Comparison of ENCODE assay signal across 8 cellular contexts in the genomic region with DNA sequence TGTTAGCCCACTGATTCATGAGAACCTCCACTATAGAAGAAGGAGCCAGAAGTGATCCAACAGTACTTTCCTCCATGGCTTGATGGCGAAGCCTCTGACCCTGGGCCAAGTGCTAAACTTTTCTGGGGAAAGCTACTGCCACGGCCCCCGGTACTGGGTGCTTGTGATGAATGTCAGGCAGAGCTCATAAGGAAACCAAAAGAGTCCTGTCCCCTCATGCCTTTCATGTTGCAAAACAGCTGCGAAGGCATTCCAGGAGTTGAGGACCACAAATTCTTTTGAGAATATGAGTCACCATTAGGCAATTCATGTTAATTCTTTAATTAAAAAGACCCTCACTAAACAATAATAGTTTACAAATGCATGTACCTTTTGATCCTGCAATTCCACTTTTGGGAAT. TPM values are rescaled to one million over a fixed set of nuclear protein-coding genes. Genes with fewer than 3 reads are reported as not detected.
A peak's percentile ranks its signal among the peaks of the same experiment; 100 is the strongest.
DNase-seq lines count a peak whose midpoint lies in the region; ATAC-seq, FAIRE-seq and TF ChIP-seq lines count a peak whose summit lies in the region.
"Not testable (repeated sequence)": the region's sequence is repeated elsewhere in the genome, so short reads cannot be mapped to it uniquely, and the experiment has no call there.

No MANE protein-coding gene starts in this region.

- not testable (repeated sequence) for H3K27ac ChIP-seq in upper lobe of right lung

- H3K4me3 ChIP-seq in AG10803 (ENCODE audit: low read length); adipocyte (ENCODE audit: low read length); cardiac fibroblast (replicated peaks in 1 of 2; ENCODE audit: low read depth in 2 of 2, low read length in 2 of 2); fibroblast of pulmonary artery (replicated peaks; ENCODE audit: low read depth, low read length); upper lobe of right lung: not testable (repeated sequence)

- peak; percentile 73 for DNase-seq in AG10803 (ENCODE audit: low read depth)
- DNase-seq in GM12891 (ENCODE audit: insufficient read length, low spot score); upper lobe of right lung: not testable (repeated sequence)
- DNase-seq in RPMI7951 (ENCODE audit: low read depth), result peak; percentile 75
- DNase-seq in adipocyte (ENCODE audit: low read depth), result peak; percentile 54
- peak; percentile 55 to 60 for DNase-seq in cardiac fibroblast (ENCODE audit: low read depth in 2 of 2)
- peak; percentile 60 for DNase-seq in fibroblast of pulmonary artery (ENCODE audit: low read depth)
- DNase-seq in myocyte (ENCODE audit: low read depth), result peak; percentile 82

- intact Hi-C loops in upper lobe of right lung (cut with DNase I), result not testable (repeated sequence)

- not testable (repeated sequence) for FAIRE-seq in GM12891 (lab: Jason Lieb, UNC)

- peaks cover 16% of the 10 kb centered on the region for H3K4me1 ChIP-seq in adipocyte (ENCODE audit: control insufficient read depth, insufficient read depth, low read length)
- not testable (repeated sequence) for H3K4me1 ChIP-seq in upper lobe of right lung

- TF ChIP-seq POLR2A in GM12891 (IDR thresholded peaks at IDR 0.05; ENCODE audit: low read depth, low read length), result not testable (repeated sequence)

- H3K9ac ChIP-seq in adipocyte (ENCODE audit: low read length), result not testable (repeated sequence)

- TF ChIP-seq CTCF in AG10803 (conservative IDR thresholded peaks at IDR 0.05; ENCODE audit: low read length); cardiac fibroblast (IDR thresholded peaks at IDR 0.05; ENCODE audit: low read depth, low read length); fibroblast of pulmonary artery (IDR thresholded peaks at IDR 0.05; ENCODE audit: low read length, missing control alignments); upper lobe of right lung (IDR thresholded peaks at IDR 0.05): not testable (repeated sequence)

- peak; percentile 22 for ATAC-seq in upper lobe of right lung

- H3K36me3 ChIP-seq in adipocyte (ENCODE audit: control insufficient read depth, insufficient read depth, low read length, severe bottlenecking); upper lobe of right lung: not testable (repeated sequence)

- not testable (repeated sequence) for H3K9me3 ChIP-seq in adipocyte (ENCODE audit: control insufficient read depth, low read length); upper lobe of right lung

- not testable (repeated sequence) for H3K27me3 ChIP-seq in adipocyte (replicated peaks; ENCODE audit: control insufficient read depth, insufficient read depth, low read length); upper lobe of right lung

TF ChIP-seq in GM12891, 5 proteins besides CTCF, POLR2A, EP300 and RAD21:
- 0 out of 2 replicates have a peak, but pooled peaks have one; percentile 18 for TF ChIP-seq POLR2AphosphoS5 (IDR thresholded peaks at IDR 0.05; ENCODE audit: low read depth, low read length)

RNA-seq across cellular contexts. Expression of a gene that starts 26.5 kb away (rescaled TPM):
- polyA plus RNA-seq in GM12891 (2012; ENCODE audit: low read depth, missing spikeins), result 11.3 TPM
- 27.4 and 29.3 TPM in 2 replicates for total RNA-seq in RPMI7951 (2014; rRNA removed; shearing (Covaris generic))
- total RNA-seq in myocyte, result 26.1 and 32.4 TPM in 2 replicates
- polyA plus RNA-seq in myocyte (2012), result 44.7 TPM
- total RNA-seq in upper lobe of right lung, result 234 TPM
